8 cellular contexts compared by ENCODE assay signal in the genomic region with DNA sequence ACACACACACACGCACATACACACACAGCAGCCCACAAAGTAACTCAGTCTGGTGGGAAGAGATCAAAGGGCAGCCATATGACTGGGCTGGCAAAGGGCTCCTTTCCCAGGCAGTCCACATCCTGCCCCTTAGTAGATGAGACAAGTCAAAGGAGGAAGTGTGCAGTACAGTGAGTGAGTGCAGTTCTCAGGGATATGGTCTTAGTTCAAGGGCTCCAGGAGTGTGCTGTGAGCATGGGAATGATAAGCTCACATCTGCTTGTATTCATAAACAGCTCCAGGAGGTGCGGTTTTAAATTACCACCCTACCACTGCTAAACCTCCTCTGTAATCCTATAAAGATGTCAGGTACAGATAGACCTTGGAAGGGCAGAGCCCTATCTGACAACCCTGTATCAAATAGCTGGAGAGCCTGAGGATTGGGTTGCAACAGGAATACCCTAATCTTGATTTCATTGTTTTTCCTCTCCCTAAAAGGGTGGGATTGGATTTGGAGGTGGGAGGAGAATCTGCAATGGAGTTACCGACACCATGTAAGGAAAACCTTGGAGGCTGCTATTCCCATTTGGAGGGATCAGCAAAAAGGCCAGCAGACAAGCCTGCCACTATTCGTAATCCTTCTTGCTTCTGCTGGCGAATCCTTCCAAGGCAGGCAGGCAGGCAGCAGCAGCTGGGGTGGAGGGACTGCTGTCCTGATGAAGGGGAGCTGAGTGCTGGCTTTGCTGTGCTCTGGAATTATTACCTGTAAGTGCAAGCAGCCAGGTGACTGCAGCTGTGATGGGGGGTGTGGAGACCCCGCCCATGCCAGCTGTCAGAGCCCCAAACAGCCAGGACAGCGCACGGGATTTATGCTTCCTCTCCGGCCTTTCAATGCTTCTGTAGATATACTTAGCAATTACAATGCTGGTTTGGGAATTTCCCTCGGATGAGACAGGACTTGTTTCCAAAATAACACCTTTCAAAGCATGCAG.
DNase-seq lines count a peak whose midpoint lies in the region; ATAC-seq and TF ChIP-seq lines count a peak whose summit lies in the region.

No MANE protein-coding gene starts in this region.

- H3K9me3 ChIP-seq in SJCRH30 (replicated peaks) (no peaks in the 10 kb centered on the region), right cardiac atrium (ENCODE audit: control insufficient read depth, low read length) (no peaks in the 10 kb centered on the region), transverse colon (no peaks in the 10 kb centered on the region)

- H3K27ac Mint-ChIP-seq in activated naive CD4-positive, alpha-beta T cell treated with anti-CD3 and anti-CD28 coated beads, Interleukin-2, amount 10 ng/mL, durations not matched to agents 7 days and 5 days: no peak overlapping the region
- H3K27ac Mint-ChIP-seq in stimulated activated memory B cell treated with anti-CD40 and anti-IgM and Interleukin-4, amounts not matched to agents 10 μg/mL and 1 μg/mL and 100 μg/mL, for 72 hours: no peak overlapping the region

- peak overlapping the region; percentile 41 for H3K27ac ChIP-seq in SJCRH30
- no peak overlapping the region for H3K27ac ChIP-seq in right cardiac atrium (ENCODE audit: low read length)
- H3K27ac ChIP-seq in transverse colon: peak overlapping the region; percentile 39 to 73 (median 59)

- TF ChIP-seq CTCF in transverse colon (IDR thresholded peaks at IDR 0.05): no peak

- 25% methylated on average over 10 of the region's 10 CpGs for WGBS in right cardiac atrium
- WGBS in transverse colon (ENCODE audit: low coverage in 1 of 2), 2 donors: 22 to 29% methylated on average over 6 to 10 of the region's 10 CpGs

- H3K4me1 Mint-ChIP-seq in activated naive CD4-positive, alpha-beta T cell treated with anti-CD3 and anti-CD28 coated beads, Interleukin-2, amount 10 ng/mL, durations not matched to agents 7 days and 5 days: peaks cover 13% of the 10 kb centered on the region
- H3K4me1 Mint-ChIP-seq in stimulated activated memory B cell treated with anti-CD40 and anti-IgM and Interleukin-4, amounts not matched to agents 10 μg/mL and 1 μg/mL and 100 μg/mL, for 72 hours: no peaks in the 10 kb centered on the region

- no peak overlapping the region for H3K4me3 Mint-ChIP-seq in activated naive CD4-positive, alpha-beta T cell treated with anti-CD3 and anti-CD28 coated beads, Interleukin-2, amount 10 ng/mL, durations not matched to agents 7 days and 5 days
- H3K4me3 Mint-ChIP-seq in stimulated activated memory B cell treated with anti-CD40 and anti-IgM and Interleukin-4, amounts not matched to agents 10 μg/mL and 1 μg/mL and 100 μg/mL, for 72 hours: no peak overlapping the region

- no peak for TF ChIP-seq POLR2A in transverse colon (IDR thresholded peaks at IDR 0.05)

- CTCF ChIA-PET in activated naive CD4-positive, alpha-beta T cell treated with anti-CD3 and anti-CD28 coated beads, Interleukin-2, amount 10 ng/mL, durations not matched to agents 7 days and 5 days (lab: Charles Lee): no interaction called here

- H3K36me3 ChIP-seq in SJCRH30: no peaks in the 10 kb centered on the region
- H3K36me3 ChIP-seq in transverse colon: no peaks in the 10 kb centered on the region

- H3K9me3 Mint-ChIP-seq in activated naive CD4-positive, alpha-beta T cell treated with anti-CD3 and anti-CD28 coated beads, Interleukin-2, amount 10 ng/mL, durations not matched to agents 7 days and 5 days: no peaks in the 10 kb centered on the region
- H3K9me3 Mint-ChIP-seq in stimulated activated memory B cell treated with anti-CD40 and anti-IgM and Interleukin-4, amounts not matched to agents 10 μg/mL and 1 μg/mL and 100 μg/mL, for 72 hours: peaks cover 10% of the 10 kb centered on the region

- H3K4me1 ChIP-seq in SJCRH30 (peaks cover 20% of the 10 kb centered on the region), right cardiac atrium (ENCODE audit: control insufficient read depth, insufficient read depth, low read length) (peaks cover 9% of the 10 kb centered on the region), transverse colon (peaks cover 3 to 51% (median 25%) of the 10 kb centered on the region in 4 donors)

- no peaks in the 10 kb centered on the region for H3K36me3 Mint-ChIP-seq in activated naive CD4-positive, alpha-beta T cell treated with anti-CD3 and anti-CD28 coated beads, Interleukin-2, amount 10 ng/mL, durations not matched to agents 7 days and 5 days
- H3K36me3 Mint-ChIP-seq in stimulated activated memory B cell treated with anti-CD40 and anti-IgM and Interleukin-4, amounts not matched to agents 10 μg/mL and 1 μg/mL and 100 μg/mL, for 72 hours: no peaks in the 10 kb centered on the region

- no peaks in the 10 kb centered on the region for H3K27me3 Mint-ChIP-seq in activated naive CD4-positive, alpha-beta T cell treated with anti-CD3 and anti-CD28 coated beads, Interleukin-2, amount 10 ng/mL, durations not matched to agents 7 days and 5 days
- H3K27me3 Mint-ChIP-seq in stimulated activated memory B cell treated with anti-CD40 and anti-IgM and Interleukin-4, amounts not matched to agents 10 μg/mL and 1 μg/mL and 100 μg/mL, for 72 hours: no peaks in the 10 kb centered on the region

- TF ChIP-seq EP300 in transverse colon (IDR thresholded peaks at IDR 0.05; ENCODE audit: low read depth): no peak

- H3K4me3 ChIP-seq in SJCRH30 (peak overlapping the region; percentile 24), right cardiac atrium (ENCODE audit: low read length) (no peak overlapping the region), transverse colon (no peak overlapping the region)

- in situ Hi-C loops in transverse colon (cut with MboI; ENCODE audit: low pct_ligation_motif_present in 1 of 4, low pct_unique_long_range_greater_than_20kb in 1 of 4, low sequenced_read_pairs in 3 of 4): no loop called here

- intact Hi-C loops in right cardiac atrium (cut with DNase I): no loop called here
- intact Hi-C loops in transverse colon (cut with DNase I; ENCODE audit: low total_unique reads): no loop called here

- ATAC-seq in right cardiac atrium: peak; percentile 67 to 82
- ATAC-seq in HG03469 (IDR thresholded peaks at IDR 0.05; ENCODE audit: unreplicated experiment): no peak
- no peak for ATAC-seq in stimulated activated memory B cell treated with anti-CD40 and anti-IgM and Interleukin-4, amounts not matched to agents 10 μg/mL and 1 μg/mL and 100 μg/mL, for 72 hours

- peak; percentile 20 for DNase-seq in activated naive CD4-positive, alpha-beta T cell treated with anti-CD3 and anti-CD28 coated beads, Interleukin-2, amount 10 ng/mL, durations not matched to agents 7 days and 5 days
- no peak for DNase-seq in activated naive CD4-positive, alpha-beta T cell treated with anti-CD3 and anti-CD28 coated beads, Interleukin-2, amount 50 U/mL, for 16 hours
- DNase-seq in SJCRH30: peak; percentile 71 to 85
- peak in 1 of 3 donors; percentile 60 for DNase-seq in right cardiac atrium
- DNase-seq in transverse colon: peak; percentile 33
- no peak for DNase-seq in nucleus accumbens (lab: John Stamatoyannopoulos, UW)

- H3K27me3 ChIP-seq in SJCRH30 (no peaks in the 10 kb centered on the region), right cardiac atrium (ENCODE audit: control insufficient read depth, insufficient read depth) (no peaks in the 10 kb centered on the region), transverse colon (no peaks in the 10 kb centered on the region)

Comparison
In these comparisons a context has a peak if more than half of its experiments do, and no peak if none do; other contexts are left out.
1. DNase-seq: peak in activated naive CD4-positive, alpha-beta T cell treated with anti-CD3 and anti-CD28 coated beads, Interleukin-2, amount 10 ng/mL, durations not matched to agents 7 days and 5 days (single experiment), SJCRH30 (2 of 2) and transverse colon (single experiment); none in activated naive CD4-positive, alpha-beta T cell treated with anti-CD3 and anti-CD28 coated beads, Interleukin-2, amount 50 U/mL, for 16 hours (single experiment) and nucleus accumbens (0 of 56).
2. ATAC-seq: peak in right cardiac atrium (2 of 2); none in HG03469 (single experiment) and stimulated activated memory B cell treated with anti-CD40 and anti-IgM and Interleukin-4, amounts not matched to agents 10 μg/mL and 1 μg/mL and 100 μg/mL, for 72 hours (single experiment).